8 cellular contexts compared by ENCODE assay signal in genomic region chr16:68331879-68332410, GRCh38. TPM values are rescaled to one million over a fixed set of nuclear protein-coding genes. Genes with fewer than 3 reads are reported as not detected.
DNase-seq lines count a peak whose midpoint lies in the region; ATAC-seq, FAIRE-seq and TF ChIP-seq lines count a peak whose summit lies in the region.

No MANE protein-coding gene starts in this region.

- no peaks in the 10 kb centered on the region for H3K79me2 ChIP-seq in DOHH2 (ENCODE audit: control insufficient read depth, low read length)
- no peaks in the 10 kb centered on the region for H3K79me2 ChIP-seq in MM.1S (ENCODE audit: low read length)
- H3K79me2 ChIP-seq in Karpas-422 (ENCODE audit: low read length): no peaks in the 10 kb centered on the region

- peak overlapping the region; percentile 29; the same call in 1 of the 2 replicates for H3K9ac ChIP-seq in MM.1S (ENCODE audit: low read length)
- H3K9ac ChIP-seq in Karpas-422 (ENCODE audit: low read length): no peak overlapping the region

- H3K4me3 ChIP-seq in DOHH2 (ENCODE audit: low read length) (peak overlapping the region; percentile 39), MM.1S (ENCODE audit: low read length) (0 out of 2 replicates have a peak overlapping the region, but pooled peaks have one; percentile 4), esophagus squamous epithelium (no peak overlapping the region), psoas muscle (no peak overlapping the region), Karpas-422 (ENCODE audit: low read length) (no peak overlapping the region)

- no peaks in the 10 kb centered on the region for H3K9me3 ChIP-seq in DOHH2 (ENCODE audit: control insufficient read depth, insufficient read depth, low read length)
- H3K9me3 ChIP-seq in MM.1S (replicated peaks; ENCODE audit: insufficient read depth, low read length): no peaks in the 10 kb centered on the region
- no peaks in the 10 kb centered on the region for H3K9me3 ChIP-seq in esophagus squamous epithelium
- no peaks in the 10 kb centered on the region for H3K9me3 ChIP-seq in psoas muscle
- no peaks in the 10 kb centered on the region for H3K9me3 ChIP-seq in Karpas-422 (ENCODE audit: low read length)

- no peak for TF ChIP-seq CTCF in DOHH2 (IDR thresholded peaks at IDR 0.05; ENCODE audit: low read depth, low read length, poor library complexity, severe bottlenecking)
- no peak for TF ChIP-seq CTCF in MM.1S (IDR thresholded peaks at IDR 0.05; ENCODE audit: low read length)
- TF ChIP-seq CTCF in esophagus squamous epithelium (IDR thresholded peaks at IDR 0.05): no peak
- TF ChIP-seq CTCF in psoas muscle (IDR thresholded peaks at IDR 0.05): no peak

- no peak for FAIRE-seq in frontal cortex (lab: Jason Lieb, UNC)

- peaks cover 54% of the 10 kb centered on the region for H3K36me3 ChIP-seq in DOHH2 (ENCODE audit: control insufficient read depth, low read length)
- H3K36me3 ChIP-seq in MM.1S (replicated peaks; ENCODE audit: insufficient read depth, low read length): 0 out of 2 replicates have a peak, but pooled peaks cover under 1% of the 10 kb centered on the region
- H3K36me3 ChIP-seq in esophagus squamous epithelium: peaks cover 0 to 54% (median 0%) of the 10 kb centered on the region in 3 donors
- H3K36me3 ChIP-seq in psoas muscle (ENCODE audit: insufficient read depth in 1 of 2, low read depth in 1 of 2): peaks cover 0 to 56% of the 10 kb centered on the region in 2 donors
- H3K36me3 ChIP-seq in Karpas-422 (ENCODE audit: insufficient read depth, low read length): peaks cover 31% of the 10 kb centered on the region

- H3K27ac ChIP-seq in DOHH2 (ENCODE audit: low read depth, low read length) (peak overlapping the region; percentile 53), MM.1S (ENCODE audit: low read length) (peak overlapping the region; percentile 58; the same call in 1 of the 2 replicates), esophagus squamous epithelium (peak overlapping the region in 3 of 4 donors; percentile 44 to 48 (median 47)), psoas muscle (peak overlapping the region; percentile 56), Karpas-422 (ENCODE audit: low read length) (no peak overlapping the region)

- intact Hi-C loops in esophagus squamous epithelium (cut with DNase I): no loop called here
- intact Hi-C loops in psoas muscle (cut with DNase I): no loop called here

- H3K9me2 ChIP-seq in DOHH2 (replicated peaks; ENCODE audit: control insufficient read depth, low read length) (no peaks in the 10 kb centered on the region), MM.1S (replicated peaks; ENCODE audit: insufficient read depth, low read length) (no peaks in the 10 kb centered on the region), Karpas-422 (replicated peaks; ENCODE audit: insufficient read depth, low read length) (no peaks in the 10 kb centered on the region)

- H2AFZ ChIP-seq in MM.1S (ENCODE audit: low read length) (0 out of 2 replicates have a peak overlapping the region, but pooled peaks have one; percentile 18), Karpas-422 (ENCODE audit: low read length) (no peak overlapping the region)

- TF ChIP-seq POLR2A in esophagus squamous epithelium (IDR thresholded peaks at IDR 0.05): no peak

- ATAC-seq in psoas muscle (no peak), HG02970 (IDR thresholded peaks at IDR 0.05; ENCODE audit: low FRiP score, unreplicated experiment) (no peak)

- no peaks in the 10 kb centered on the region for H4K20me1 ChIP-seq in DOHH2 (ENCODE audit: control insufficient read depth, insufficient read depth, low read depth, low read length)
- H4K20me1 ChIP-seq in MM.1S (ENCODE audit: insufficient read depth, low read length): no peaks in the 10 kb centered on the region
- H4K20me1 ChIP-seq in Karpas-422 (ENCODE audit: insufficient read depth, low read depth, low read length): no peaks in the 10 kb centered on the region

- peaks cover 23% of the 10 kb centered on the region for H3K4me1 ChIP-seq in DOHH2 (ENCODE audit: control insufficient read depth, low read length)
- H3K4me1 ChIP-seq in MM.1S (ENCODE audit: low read length): peaks cover 32% of the 10 kb centered on the region
- peaks cover 0 to 46% (median 18%) of the 10 kb centered on the region in 3 donors for H3K4me1 ChIP-seq in esophagus squamous epithelium
- peaks cover 28% of the 10 kb centered on the region for H3K4me1 ChIP-seq in psoas muscle
- H3K4me1 ChIP-seq in Karpas-422 (ENCODE audit: low read length): peaks cover 3% of the 10 kb centered on the region; the same call in 1 of the 2 replicates

- H3F3A ChIP-seq in DOHH2 (ENCODE audit: control insufficient read depth, insufficient read depth) (peaks cover 6% of the 10 kb centered on the region; the same call in 1 of the 2 replicates), MM.1S (ENCODE audit: insufficient read depth, low read length) (peaks cover 33% of the 10 kb centered on the region)

- no peaks in the 10 kb centered on the region for H3K27me3 ChIP-seq in DOHH2 (ENCODE audit: control insufficient read depth, low read length)
- H3K27me3 ChIP-seq in MM.1S (replicated peaks; ENCODE audit: insufficient read depth, low read length): no peaks in the 10 kb centered on the region
- H3K27me3 ChIP-seq in esophagus squamous epithelium: no peaks in the 10 kb centered on the region
- H3K27me3 ChIP-seq in psoas muscle (ENCODE audit: insufficient read depth in 3 of 3, low read length in 2 of 3): no peaks in the 10 kb centered on the region
- H3K27me3 ChIP-seq in Karpas-422 (ENCODE audit: low read length): no peaks in the 10 kb centered on the region

- WGBS in esophagus squamous epithelium, 2 donors: 40 to 48% methylated on average over 4 of the region's 4 CpGs
- WGBS in psoas muscle, 3 donors: 18 to 37% (median 19%) methylated on average over 4 of the region's 4 CpGs

- H3K4me2 ChIP-seq in DOHH2 (ENCODE audit: low read length) (peak overlapping the region; percentile 59), MM.1S (ENCODE audit: low read depth, low read length) (peak overlapping the region; percentile 58), Karpas-422 (ENCODE audit: low read depth, low read length, poor library complexity, severe bottlenecking) (no peak overlapping the region)

- DNase-seq in MM.1S: no peak
- no peak for DNase-seq in esophagus squamous epithelium (lab: John Stamatoyannopoulos, UW)
- DNase-seq in psoas muscle: no peak
- DNase-seq in Karpas-422: no peak
- no peak for DNase-seq in NCI-H2196 (lab: John Stamatoyannopoulos, UW; ENCODE audit: unreplicated experiment)
- no peak for DNase-seq in frontal cortex (ENCODE audit: low spot score in 2 of 2)

RNA-seq across cellular contexts. Expression of gene PRMT7, which starts 21.1 kb away (rescaled TPM):
- total RNA-seq in esophagus squamous epithelium (10 to 100 TPM; 15.2 to 35.7 (median 21.2) TPM), psoas muscle (10 to 100 TPM; 19.9 to 31.4 (median 26.6) TPM), frontal cortex (39.5 TPM)
- polyA plus RNA-seq in psoas muscle: 10 to 100 TPM; 18.9 to 45.1 (median 20.4) TPM
- 43.9 and 44.6 TPM in 2 replicates for total RNA-seq in Karpas-422 (2014; rRNA removed; shearing (Covaris generic); ENCODE audit: low replicate concordance)

RNA-seq across cellular contexts. Expression of gene SLC7A6OS, which starts 21.2 kb away (rescaled TPM):
- 10 to 100 TPM in 1 of 4 donors, 1 to 10 TPM in 3; 4.5 to 16.2 (median 6.7) TPM for total RNA-seq in esophagus squamous epithelium
- total RNA-seq in psoas muscle: 10 to 100 TPM in 2 of 4 donors, 1 to 10 TPM in 2; 7.9 to 12.6 (median 9.9) TPM
- 10 to 100 TPM in 1 of 3 donors, 1 to 10 TPM in 2; 5.8 to 16.3 (median 9.5) TPM for polyA plus RNA-seq in psoas muscle
- total RNA-seq in Karpas-422 (2014; rRNA removed; shearing (Covaris generic); ENCODE audit: low replicate concordance): 13.3 and 28.0 TPM in 2 replicates
- total RNA-seq in frontal cortex: 11.4 TPM

Comparison
In these comparisons a context has a peak if more than half of its experiments do, and no peak if none do; other contexts are left out.
1. H3K4me3 ChIP-seq: peak in DOHH2 (single experiment) and MM.1S (single experiment); none in esophagus squamous epithelium (0 of 4), psoas muscle (single experiment) and Karpas-422 (single experiment).